16 cellular contexts compared by ENCODE assay signal in the genomic region with DNA sequence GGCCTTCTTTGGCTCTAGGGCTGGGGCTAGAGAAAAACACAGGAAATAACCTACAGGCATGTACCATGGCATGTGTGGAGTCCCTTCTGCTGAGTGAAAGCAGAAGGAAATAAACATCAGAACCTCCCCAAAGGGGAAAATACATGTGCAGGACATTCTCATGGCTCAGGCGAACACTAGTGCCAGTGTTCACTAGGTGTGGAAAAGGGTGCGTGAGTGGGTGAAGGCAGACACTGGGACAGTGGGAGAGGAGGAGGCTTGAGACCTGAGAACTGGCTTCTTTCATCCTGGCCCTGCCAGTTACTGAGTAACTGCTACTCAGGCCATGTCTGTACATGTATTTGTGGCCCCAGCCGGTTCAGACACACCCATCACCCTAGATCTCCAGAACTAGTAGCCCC.
DNase-seq lines count a peak whose midpoint lies in the region; ATAC-seq, FAIRE-seq and TF ChIP-seq lines count a peak whose summit lies in the region.
"Had no signal": no experiment of that assay in that cellular context is flagged by ENCODE, and none has a peak within 500 bp of the region (broad histone marks: within the 10 kb centered on the region; RNA-seq: fewer than 3 reads in every experiment).

No MANE protein-coding gene starts in this region.

- in situ Hi-C loops in HepG2 (cut with HindIII; ENCODE audit: extremely low pct_ligation_motif_present, low pct_unique_long_range_greater_than_20kb): no loop called here

- H3K36me3 ChIP-seq in Loucy (ENCODE audit: insufficient read depth, low read length) (no peaks in the 10 kb centered on the region), HepG2 (replicated peaks in 1 of 2; ENCODE audit: control insufficient read depth in 1 of 2, insufficient read depth in 2 of 2, low read length in 2 of 2) (no peaks in the 10 kb centered on the region)
- H3K36me3 ChIP-seq: prostate gland, thyroid gland had no signal

- POLR2A ChIA-PET in HepG2 (lab: Yijun Ruan, JAX): no interaction called here

- H2AFZ ChIP-seq in Loucy (ENCODE audit: low read length): no peak overlapping the region
- H2AFZ ChIP-seq in HepG2 (ENCODE audit: low read length): no peak overlapping the region

- H3K79me2 ChIP-seq in Loucy (ENCODE audit: insufficient read depth, low read length) (peaks cover 39% of the 10 kb centered on the region), HepG2 (ENCODE audit: insufficient read depth, low read length) (no peaks in the 10 kb centered on the region)

- no peaks in the 10 kb centered on the region for H3K9me2 ChIP-seq in Loucy (replicated peaks; ENCODE audit: low read depth, low read length)

- H3K9me3 ChIP-seq in Loucy (ENCODE audit: insufficient read depth, low read depth, low read length): no peaks in the 10 kb centered on the region
- no peaks in the 10 kb centered on the region for H3K9me3 ChIP-seq in HepG2 (ENCODE audit: low read length)
- H3K9me3 ChIP-seq: prostate gland, thyroid gland had no signal

- CTCF ChIA-PET in HepG2 (lab: Yijun Ruan, JAX; ENCODE audit: low intra/inter-chr PET ratio, low total read pairs): no interaction called here

- ATAC-seq in GM21737 (IDR thresholded peaks at IDR 0.05; ENCODE audit: unreplicated experiment) (peak; percentile 49), HepG2 (0 out of 3 replicates have a peak, but pooled peaks have one; percentile 46), SK-N-SH treated with all-trans-retinoic acid at 6 μM for 48 hours (no peak)
- ATAC-seq: HCT116, WTC11 had no signal

- H3K27me3 ChIP-seq in Loucy (ENCODE audit: insufficient read depth, low read length, poor library complexity, severe bottlenecking): no peaks in the 10 kb centered on the region
- H3K27me3 ChIP-seq in HepG2 (ENCODE audit: control insufficient read depth in 1 of 2, insufficient read depth in 2 of 2, low read length in 2 of 2): no peaks in the 10 kb centered on the region
- H3K27me3 ChIP-seq: thyroid gland had no signal

- H3K9ac ChIP-seq in Loucy (ENCODE audit: low read depth, low read length, poor library complexity, severe bottlenecking): peak overlapping the region; percentile 79
- H3K9ac ChIP-seq in HepG2 (ENCODE audit: insufficient read depth, low read depth, low read length): no peak overlapping the region

- H4K20me1 ChIP-seq in Loucy (ENCODE audit: insufficient read depth, low read length, poor library complexity, severe bottlenecking): no peaks in the 10 kb centered on the region
- no peaks in the 10 kb centered on the region for H4K20me1 ChIP-seq in HepG2 (ENCODE audit: insufficient read depth, low read length)

- TF ChIP-seq CTCF in GM10266 (IDR thresholded peaks at IDR 0.05; ENCODE audit: control insufficient read depth, insufficient read depth, low read depth, missing control alignments) (no peak), Loucy (conservative IDR thresholded peaks at IDR 0.05; ENCODE audit: low read length) (no peak), HepG2 (CRISPR knock-in tag; IDR thresholded peaks at IDR 0.05) (no peak)

- no TSS peak for BruUV-seq in HepG2 (replicated peaks; lab: Mats Ljungman, UMichigan)

- H3K4me1 ChIP-seq in Loucy (ENCODE audit: insufficient read depth, low read length, poor library complexity, severe bottlenecking) (peaks cover 63% of the 10 kb centered on the region), HepG2 (ENCODE audit: insufficient read depth, low read length) (0 out of 2 replicates have a peak, but pooled peaks cover 11% of the 10 kb centered on the region)
- H3K4me1 ChIP-seq: prostate gland, thyroid gland had no signal

- no peaks in the 10 kb centered on the region for H3F3A ChIP-seq in Loucy (ENCODE audit: low read depth)

- H3K4me3 ChIP-seq in Loucy (ENCODE audit: low read length, poor library complexity, severe bottlenecking) (peak overlapping the region; percentile 56), HepG2 (replicated peaks in 1 of 3; ENCODE audit: insufficient read depth in 1 of 3, low read depth in 2 of 3, low read length in 3 of 3) (no peak overlapping the region)
- H3K4me3 ChIP-seq: prostate gland, thyroid gland had no signal

- TF ChIP-seq RAD21 in HepG2 (CRISPR knock-in tag; IDR thresholded peaks at IDR 0.05): no peak

- H3K4me2 ChIP-seq in Loucy (ENCODE audit: low read depth, low read length, poor library complexity, severe bottlenecking) (peak overlapping the region; percentile 78), HepG2 (ENCODE audit: low read depth, low read length) (no peak overlapping the region)

- H3K27ac ChIP-seq in HepG2 (ENCODE audit: extremely low read length, insufficient read depth, low read length): no peak overlapping the region
- H3K27ac ChIP-seq: prostate gland, thyroid gland had no signal

- no peak for FAIRE-seq in HepG2 (lab: Jason Lieb, UNC)

- intact Hi-C loops in HepG2 (cut with micrococcal nuclease; ENCODE audit: unreplicated experiment): no loop called here

- TF ChIP-seq POLR2A in HepG2 (IDR thresholded peaks at IDR 0.05; ENCODE audit: insufficient read depth in 1 of 2, low read depth in 2 of 2, low read length in 2 of 2): no peak

- DNase-seq in GM10266 (ENCODE audit: extremely low spot score) (peak; percentile 52), HepG2 (ENCODE audit: low spot score) (no peak), NAMALWA (ENCODE audit: low spot score) (no peak)
- DNase-seq in stimulated activated CD4-positive, alpha-beta T cell treated with anti-CD3 and anti-CD28 coated beads, Interleukin-12 subunit alpha, Interleukin-12 subunit beta, amount 100 ng/mL, for 4 hours: no peak
- no peak for DNase-seq in activated naive CD4-positive, alpha-beta T cell (lab: John Stamatoyannopoulos, UW)
- DNase-seq: activated naive CD4-positive, alpha-beta T cell treated with anti-CD3 and anti-CD28 coated beads for 36 hours; endodermal cell; NCI-H1417 treated with DMSO at 0.1 percent for 48 hours; stimulated activated CD4-positive, alpha-beta T cell treated with anti-CD3 and anti-CD28 coated beads, Interleukin-15, amount 100 ng/mL, for 24 hours; thyroid gland had no signal

- no peak for TF ChIP-seq EP300 in HepG2 (IDR thresholded peaks at IDR 0.05; ENCODE audit: low read depth in 2 of 2, low read length in 2 of 2)
- TF ChIP-seq EP300 in HepG2 (CRISPR knock-in tag; IDR thresholded peaks at IDR 0.05; ENCODE audit: borderline replicate concordance): no peak

- 53% methylated on average over 3 of the region's 3 CpGs for WGBS in HepG2 (ENCODE audit: low lambda C conversion rate)

TF ChIP-seq in HepG2, 621 proteins besides CTCF, POLR2A, EP300 and RAD21 (continues in another document):
- TF ChIP-seq ZNF569 (CRISPR knock-in tag; IDR thresholded peaks at IDR 0.05; ENCODE audit: borderline replicate concordance) (no peak), ZNF75D (CRISPR knock-in tag; IDR thresholded peaks at IDR 0.05; ENCODE audit: borderline replicate concordance) (no peak), FOXP4 (CRISPR knock-in tag; IDR thresholded peaks at IDR 0.05) (no peak)

TF ChIP-seq in SK-N-SH treated with all-trans-retinoic acid at 6 μM for 48 hours, 23 proteins besides CTCF, POLR2A, EP300 and RAD21:
- TF ChIP-seq ZFP3 (CRISPR knock-in tag; IDR thresholded peaks at IDR 0.05) (no peak), ZC3H10 (CRISPR knock-in tag; IDR thresholded peaks at IDR 0.05) (no peak), ZFP30 (CRISPR knock-in tag; IDR thresholded peaks at IDR 0.05) (no peak), GLIS3 (CRISPR knock-in tag; IDR thresholded peaks at IDR 0.05) (no peak), TCF4 (CRISPR knock-in tag; IDR thresholded peaks at IDR 0.05; ENCODE audit: borderline replicate concordance) (no peak), ARNTL (CRISPR knock-in tag; IDR thresholded peaks at IDR 0.05; ENCODE audit: borderline replicate concordance, low read depth) (no peak)
